6 cellular contexts compared by ENCODE assay signal in the genomic region with DNA sequence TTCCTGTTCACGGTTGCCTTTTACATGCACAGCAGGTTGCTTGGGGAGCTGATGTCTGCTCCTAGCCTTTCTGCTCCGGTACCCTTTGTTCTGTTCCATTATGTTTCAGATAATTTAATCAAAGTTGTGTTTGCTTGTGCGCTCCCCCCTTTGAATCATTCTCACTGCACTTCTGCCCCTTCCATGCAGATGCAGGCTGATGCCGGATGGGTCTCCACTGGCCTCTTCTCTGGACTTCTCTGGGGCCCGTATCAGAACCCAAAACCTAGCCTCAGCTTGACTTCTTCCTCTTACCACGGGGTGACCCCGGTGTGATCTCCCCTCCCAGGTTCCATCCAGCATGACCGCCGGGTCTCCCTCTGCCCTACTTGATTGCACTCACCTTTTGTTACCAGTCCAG.
"Had no signal": no experiment of that assay in that cellular context is flagged by ENCODE, and none has a peak within 500 bp of the region (broad histone marks: within the 10 kb centered on the region; RNA-seq: fewer than 3 reads in every experiment).

No MANE protein-coding gene starts in this region.

- H3K4me3 Mint-ChIP-seq: IgD-negative memory B cell had no signal

- DNase-seq: GM23248, H7, HCEC 1CT, KBM-7 had no signal

- FAIRE-seq: HTR-8/SVneo had no signal

- H3K9ac ChIP-seq: GM23248 had no signal

- H3K27ac ChIP-seq: GM23248 had no signal

- H3K36me3 Mint-ChIP-seq: IgD-negative memory B cell had no signal

- H3K27ac Mint-ChIP-seq: IgD-negative memory B cell had no signal

- H3K4me1 Mint-ChIP-seq: IgD-negative memory B cell had no signal

- H3K27me3 Mint-ChIP-seq: IgD-negative memory B cell had no signal

- H3K4me3 ChIP-seq: GM23248 had no signal

- H2AFZ ChIP-seq: GM23248 had no signal
